17 cellular contexts compared by ENCODE assay signal in the genomic region with DNA sequence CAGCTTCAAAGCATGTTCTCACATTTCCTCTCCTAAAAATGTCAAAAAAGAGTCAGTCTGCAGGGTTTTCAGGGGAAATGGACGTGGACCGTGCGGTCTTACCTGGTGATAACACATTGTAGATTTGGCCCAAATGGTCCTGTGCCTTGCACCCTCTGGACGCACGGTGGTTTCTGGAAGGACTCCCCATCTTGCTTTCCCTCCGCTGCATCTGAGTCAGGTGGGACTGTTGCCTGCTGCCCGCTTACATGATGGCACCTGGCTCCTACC.
DNase-seq lines count a peak whose midpoint lies in the region; ATAC-seq and TF ChIP-seq lines count a peak whose summit lies in the region.
"Had no signal": no experiment of that assay in that cellular context is flagged by ENCODE, and none has a peak within 500 bp of the region (broad histone marks: within the 10 kb centered on the region; RNA-seq: fewer than 3 reads in every experiment).

No MANE protein-coding gene starts in this region.

- H2BK120ac ChIP-seq in neuronal stem cell (ENCODE audit: low read depth, low read length) = no peak overlapping the region

- DNase-seq in H7 (peak; percentile 4), endodermal cell (peak; percentile 20), neuronal stem cell (ENCODE audit: low spot score) (no peak), upper lobe of right lung (peak; percentile 42), medulla oblongata (ENCODE audit: extremely low spot score) (no peak)
- no peak for DNase-seq in activated naive CD4-positive, alpha-beta T cell treated with anti-CD3 and anti-CD28 coated beads for 36 hours
- DNase-seq in stimulated activated naive CD8-positive, alpha-beta T cell treated with anti-CD3 and anti-CD28 coated beads, Interleukin-15, amount 100 ng/mL, for 72 hours = no peak
- DNase-seq: Caco-2; CD4-positive, CD25-positive, alpha-beta regulatory T cell; CD8-positive, alpha-beta T cell; DMS79; GF-D8; GM23248; HFFc6 had no signal

- H3K27me3 ChIP-seq in H7 (ENCODE audit: control insufficient read depth, insufficient read depth, low read length) = no peaks in the 10 kb centered on the region
- no peaks in the 10 kb centered on the region for H3K27me3 ChIP-seq in endodermal cell (ENCODE audit: control insufficient read depth, insufficient read depth, low read length, poor library complexity, severe bottlenecking)
- no peaks in the 10 kb centered on the region for H3K27me3 ChIP-seq in neuronal stem cell (ENCODE audit: control insufficient read depth in 3 of 3, insufficient read depth in 3 of 3, low read depth in 1 of 3, low read length in 3 of 3)
- no peaks in the 10 kb centered on the region for H3K27me3 ChIP-seq in upper lobe of right lung

- H3K4me1 ChIP-seq in endodermal cell (ENCODE audit: control insufficient read depth, insufficient read depth, low read length) (no peaks in the 10 kb centered on the region), neuronal stem cell (ENCODE audit: control insufficient read depth in 2 of 2, insufficient read depth in 1 of 2, low read depth in 1 of 2, low read length in 2 of 2) (peaks cover 0 to 2% of the 10 kb centered on the region in 2 donors), upper lobe of right lung (no peaks in the 10 kb centered on the region)
- H3K4me1 ChIP-seq: Caco-2, HAP-1 had no signal

- no peaks in the 10 kb centered on the region for H3K9me3 Mint-ChIP-seq in endodermal cell
- no peaks in the 10 kb centered on the region for H3K9me3 Mint-ChIP-seq in activated naive CD4-positive, alpha-beta T cell treated with anti-CD3 and anti-CD28 coated beads for 36 hours
- no peaks in the 10 kb centered on the region for H3K9me3 Mint-ChIP-seq in stimulated activated naive CD8-positive, alpha-beta T cell treated with anti-CD3 and anti-CD28 coated beads, Interleukin-15, amount 100 ng/mL, for 72 hours
- H3K9me3 Mint-ChIP-seq: CD4-positive, CD25-positive, alpha-beta regulatory T cell; CD8-positive, alpha-beta T cell had no signal

- no peak overlapping the region for H3K14ac ChIP-seq in neuronal stem cell (ENCODE audit: low read length)

- no peak overlapping the region for H3K9ac ChIP-seq in endodermal cell (ENCODE audit: extremely low read depth, low read length, poor library complexity, severe bottlenecking)
- no peak overlapping the region for H3K9ac ChIP-seq in neuronal stem cell (ENCODE audit: low read depth, low read length, poor library complexity)
- H3K9ac ChIP-seq: GM23248 had no signal

- H4K91ac ChIP-seq in neuronal stem cell (ENCODE audit: low read depth, low read length, poor library complexity) = no peak overlapping the region

- no peak overlapping the region for H4K8ac ChIP-seq in neuronal stem cell (ENCODE audit: low read depth, low read length)

- no peak overlapping the region for H3K27ac ChIP-seq in endodermal cell (ENCODE audit: low read depth, low read length)
- H3K27ac ChIP-seq in neuronal stem cell (replicated peaks; ENCODE audit: low read length) = no peak overlapping the region
- H3K27ac ChIP-seq in upper lobe of right lung = no peak overlapping the region
- H3K27ac ChIP-seq: C4-2B, GM23248 had no signal

- CTCF ChIA-PET in activated naive CD4-positive, alpha-beta T cell treated with anti-CD3 and anti-CD28 coated beads for 36 hours (lab: Charles Lee) = no interaction called here

- H3K18ac ChIP-seq in neuronal stem cell (ENCODE audit: low read length) = no peak overlapping the region

- ATAC-seq in upper lobe of right lung (no peak), GM18520 (IDR thresholded peaks at IDR 0.05; ENCODE audit: unreplicated experiment) (no peak)
- no peak for ATAC-seq in stimulated activated naive CD8-positive, alpha-beta T cell treated with anti-CD3 and anti-CD28 coated beads, Interleukin-15, amount 100 ng/mL, for 72 hours
- ATAC-seq: CD8-positive, alpha-beta T cell had no signal

- H3K27ac Mint-ChIP-seq in endodermal cell = no peak overlapping the region
- no peak overlapping the region for H3K27ac Mint-ChIP-seq in activated naive CD4-positive, alpha-beta T cell treated with anti-CD3 and anti-CD28 coated beads for 36 hours
- no peak overlapping the region for H3K27ac Mint-ChIP-seq in stimulated activated naive CD8-positive, alpha-beta T cell treated with anti-CD3 and anti-CD28 coated beads, Interleukin-15, amount 100 ng/mL, for 72 hours
- H3K27ac Mint-ChIP-seq: CD4-positive, CD25-positive, alpha-beta regulatory T cell; CD8-positive, alpha-beta T cell; HFFc6 had no signal

- H3K4me2 ChIP-seq in neuronal stem cell (ENCODE audit: insufficient read depth, low read length, poor library complexity, severe bottlenecking) = no peak overlapping the region

- intact Hi-C loops in upper lobe of right lung (cut with DNase I) = no loop called here
- intact Hi-C loops in activated naive CD4-positive, alpha-beta T cell treated with anti-CD3 and anti-CD28 coated beads for 36 hours (cut with micrococcal nuclease) = no loop called here

- H2BK12ac ChIP-seq in neuronal stem cell (ENCODE audit: low read length) = no peak overlapping the region

- H3K79me1 ChIP-seq in neuronal stem cell (ENCODE audit: low read depth, low read length) = no peaks in the 10 kb centered on the region

- H3K4me1 Mint-ChIP-seq in endodermal cell = no peaks in the 10 kb centered on the region
- H3K4me1 Mint-ChIP-seq in activated naive CD4-positive, alpha-beta T cell treated with anti-CD3 and anti-CD28 coated beads for 36 hours (ENCODE audit: low read depth) = no peaks in the 10 kb centered on the region
- H3K4me1 Mint-ChIP-seq in stimulated activated naive CD8-positive, alpha-beta T cell treated with anti-CD3 and anti-CD28 coated beads, Interleukin-15, amount 100 ng/mL, for 72 hours = no peaks in the 10 kb centered on the region
- H3K4me1 Mint-ChIP-seq: CD4-positive, CD25-positive, alpha-beta regulatory T cell had no signal

- H3K36me3 Mint-ChIP-seq in endodermal cell (ENCODE audit: low read depth) = no peaks in the 10 kb centered on the region
- no peaks in the 10 kb centered on the region for H3K36me3 Mint-ChIP-seq in activated naive CD4-positive, alpha-beta T cell treated with anti-CD3 and anti-CD28 coated beads for 36 hours (ENCODE audit: low read depth)
- H3K36me3 Mint-ChIP-seq: CD4-positive, CD25-positive, alpha-beta regulatory T cell; CD8-positive, alpha-beta T cell had no signal

- H3K23ac ChIP-seq in neuronal stem cell (ENCODE audit: low read depth, low read length, poor library complexity) = no peak overlapping the region

- H3K4me3 ChIP-seq in H7 (ENCODE audit: insufficient read depth, low read depth, low read length) (no peak overlapping the region), endodermal cell (ENCODE audit: low read length) (no peak overlapping the region), neuronal stem cell (ENCODE audit: low read length in 2 of 2) (no peak overlapping the region), upper lobe of right lung (no peak overlapping the region)
- H3K4me3 ChIP-seq: GM23248, HAP-1 had no signal

- peak overlapping the region; percentile 30 for H2AK5ac ChIP-seq in neuronal stem cell (ENCODE audit: low read depth, low read length)

- H3K27me3 Mint-ChIP-seq in endodermal cell (ENCODE audit: insufficient read depth) = no peaks in the 10 kb centered on the region
- H3K27me3 Mint-ChIP-seq in activated naive CD4-positive, alpha-beta T cell treated with anti-CD3 and anti-CD28 coated beads for 36 hours (ENCODE audit: low read depth) = peaks cover 5% of the 10 kb centered on the region
- peaks cover 11% of the 10 kb centered on the region for H3K27me3 Mint-ChIP-seq in stimulated activated naive CD8-positive, alpha-beta T cell treated with anti-CD3 and anti-CD28 coated beads, Interleukin-15, amount 100 ng/mL, for 72 hours

- 93% methylated on average over 7 of the region's 7 CpGs for WGBS in endodermal cell (ENCODE audit: insufficient coverage in 1 of 2, insufficient read length in 1 of 2), 2 experiments
- WGBS in neuronal stem cell (ENCODE audit: extremely low coverage in 2 of 2, insufficient read length in 2 of 2, insufficient replicate concordance in 1 of 2), 2 donors = no CpG with 5 or more reads among the region's 7 CpGs

- no peak overlapping the region for H3K4me3 Mint-ChIP-seq in endodermal cell
- H3K4me3 Mint-ChIP-seq in activated naive CD4-positive, alpha-beta T cell treated with anti-CD3 and anti-CD28 coated beads for 36 hours = no peak overlapping the region
- H3K4me3 Mint-ChIP-seq in stimulated activated naive CD8-positive, alpha-beta T cell treated with anti-CD3 and anti-CD28 coated beads, Interleukin-15, amount 100 ng/mL, for 72 hours = no peak overlapping the region
- H3K4me3 Mint-ChIP-seq: CD4-positive, CD25-positive, alpha-beta regulatory T cell; CD8-positive, alpha-beta T cell; HFFc6 had no signal

- H2BK15ac ChIP-seq in neuronal stem cell (ENCODE audit: low read length) = no peak overlapping the region

- H2AFZ ChIP-seq in neuronal stem cell (ENCODE audit: low read length) = no peak overlapping the region
- H2AFZ ChIP-seq: GM23248 had no signal

- H3K4ac ChIP-seq in neuronal stem cell (ENCODE audit: low read length) = no peak overlapping the region

- H2BK5ac ChIP-seq in neuronal stem cell (ENCODE audit: low read length) = no peak overlapping the region

- TF ChIP-seq CTCF in endodermal cell (conservative IDR thresholded peaks at IDR 0.05) (no peak), upper lobe of right lung (IDR thresholded peaks at IDR 0.05) (no peak)

- no peaks in the 10 kb centered on the region for H3K9me3 ChIP-seq in endodermal cell (ENCODE audit: control insufficient read depth, low read length)
- H3K9me3 ChIP-seq in neuronal stem cell (replicated peaks in 1 of 2; ENCODE audit: control insufficient read depth in 2 of 2, insufficient read depth in 1 of 2, low read depth in 1 of 2, low read length in 2 of 2) = no peaks in the 10 kb centered on the region
- H3K9me3 ChIP-seq in upper lobe of right lung = no peaks in the 10 kb centered on the region
- H3K9me3 ChIP-seq: Caco-2, HAP-1 had no signal

- H3K36me3 ChIP-seq in H7 (replicated peaks; ENCODE audit: control insufficient read depth, insufficient read depth, low read length) = no peaks in the 10 kb centered on the region
- no peaks in the 10 kb centered on the region for H3K36me3 ChIP-seq in endodermal cell (ENCODE audit: control insufficient read depth, insufficient read depth, low read length)
- no peaks in the 10 kb centered on the region for H3K36me3 ChIP-seq in neuronal stem cell (replicated peaks in 1 of 2; ENCODE audit: control insufficient read depth in 2 of 2, insufficient read depth in 2 of 2, low read length in 2 of 2)
- no peaks in the 10 kb centered on the region for H3K36me3 ChIP-seq in upper lobe of right lung
- H3K36me3 ChIP-seq: HAP-1 had no signal

Comparison
In these comparisons a context has a peak if more than half of its experiments do, and no peak if none do; other contexts are left out.
1. DNase-seq: peak in H7 (single experiment), endodermal cell (single experiment) and upper lobe of right lung (single experiment); none in neuronal stem cell (single experiment), activated naive CD4-positive, alpha-beta T cell treated with anti-CD3 and anti-CD28 coated beads for 36 hours (single experiment), stimulated activated naive CD8-positive, alpha-beta T cell treated with anti-CD3 and anti-CD28 coated beads, Interleukin-15, amount 100 ng/mL, for 72 hours (0 of 2) and medulla oblongata (single experiment).